Comparison of ENCODE assay signal across 10 cellular contexts in genomic region chr17:4951486-4951885, GRCh38. TPM values are rescaled to one million over a fixed set of nuclear protein-coding genes. Genes with fewer than 3 reads are reported as not detected.
A peak's percentile ranks its signal among the peaks of the same experiment; 100 is the strongest.
DNase-seq lines count a peak whose midpoint lies in the region; ATAC-seq, FAIRE-seq and TF ChIP-seq lines count a peak whose summit lies in the region.
"Had no signal": no experiment of that assay in that cellular context is flagged by ENCODE, and none has a peak within 500 bp of the region (broad histone marks: within the 10 kb centered on the region; RNA-seq: fewer than 3 reads in every experiment).

No MANE protein-coding gene starts in this region.

- no peaks in the 10 kb centered on the region for H3K9me2 ChIP-seq in PC-9 (ENCODE audit: insufficient read depth)

- H4K20me1 ChIP-seq in PC-9 (ENCODE audit: insufficient read depth) = peaks cover 11% of the 10 kb centered on the region

- H3K27ac ChIP-seq in PC-9 (no peak overlapping the region), esophagus muscularis mucosa (replicated peaks in 1 of 4) (peak overlapping the region; percentile 94 to 100 (median 98)), psoas muscle (peak overlapping the region; percentile 96)

- peaks cover 20% of the 10 kb centered on the region for H3K4me1 Mint-ChIP-seq in activated CD4-positive, alpha-beta T cell treated with anti-CD3 and anti-CD28 coated beads for 36 hours

- H3K4me1 ChIP-seq in PC-9 (replicated peaks; ENCODE audit: insufficient read depth) (peaks cover 20% of the 10 kb centered on the region), esophagus muscularis mucosa (peaks cover 23 to 41% (median 37%) of the 10 kb centered on the region in 4 donors), psoas muscle (peaks cover 34% of the 10 kb centered on the region)

- peaks cover 18% of the 10 kb centered on the region for H3K36me3 Mint-ChIP-seq in activated CD4-positive, alpha-beta T cell treated with anti-CD3 and anti-CD28 coated beads for 36 hours (ENCODE audit: low read depth)

- intact Hi-C loops in activated CD4-positive, alpha-beta T cell treated with anti-CD3 and anti-CD28 coated beads for 36 hours (cut with DNase I, micrococcal nuclease) = no loop called here
- intact Hi-C loops in PC-9 (cut with micrococcal nuclease; ENCODE audit: unreplicated experiment) (no loop called here), esophagus muscularis mucosa (cut with DNase I) (no loop called here), psoas muscle (cut with DNase I) (loop anchor here in 1 of 2 donors (2.0 kb wide), 1 partner anchor 15 kb away; the partner anchor contains the start of gene SPAG7)

- POLR2A ChIA-PET in activated CD4-positive, alpha-beta T cell treated with anti-CD3 and anti-CD28 coated beads for 36 hours (lab: Charles Lee) = interaction anchor here (1.0 to 9.2 kb wide), 3 partner anchors 11 to 16 kb away, joined by 3 to 80 read pairs (median 7); partner anchors contain the start of genes RNF167, SLC25A11 and SPAG7
- POLR2A ChIA-PET in PC-9 (lab: Charles Lee; ENCODE audit: unreplicated experiment) = interaction anchor here (0.7 kb wide), 1 partner anchor 25 kb away, joined by 4 read pairs; no protein-coding TSS in a partner anchor

- no peak overlapping the region for H2AFZ ChIP-seq in PC-9

- FAIRE-seq in H54 (lab: Jason Lieb, UNC) = no peak
- FAIRE-seq: TTC549 had no signal

- peak overlapping the region; percentile 99 for H3K4me3 Mint-ChIP-seq in activated CD4-positive, alpha-beta T cell treated with anti-CD3 and anti-CD28 coated beads for 36 hours

- no peak overlapping the region for H3K27ac Mint-ChIP-seq in activated CD4-positive, alpha-beta T cell treated with anti-CD3 and anti-CD28 coated beads for 36 hours

- peak overlapping the region; percentile 84 for H3K4me2 ChIP-seq in PC-9

- peaks cover 53% of the 10 kb centered on the region for H3F3A ChIP-seq in PC-9 (ENCODE audit: insufficient read depth, low read depth)

- peaks cover 27% of the 10 kb centered on the region for H3K79me2 ChIP-seq in PC-9 (ENCODE audit: low read depth)

- no peak for TF ChIP-seq POLR2A in esophagus muscularis mucosa (IDR thresholded peaks at IDR 0.05; ENCODE audit: low read depth)
- TF ChIP-seq POLR2A in H54 (IDR thresholded peaks at IDR 0.05; ENCODE audit: low read depth, low read length) = no peak

- WGBS in esophagus muscularis mucosa = 59% methylated on average over 3 of the region's 3 CpGs
- WGBS in psoas muscle, 3 donors = 35 to 41% (median 37%) methylated on average over 3 of the region's 3 CpGs

- no TSS peak for BruUV-seq in PC-9 (replicated peaks; lab: Mats Ljungman, UMichigan)

- TF ChIP-seq EP300 in esophagus muscularis mucosa (IDR thresholded peaks at IDR 0.05) = no peak

- no peaks in the 10 kb centered on the region for H3K27me3 ChIP-seq in PC-9 (ENCODE audit: insufficient read depth, low read depth)
- no peaks in the 10 kb centered on the region for H3K27me3 ChIP-seq in esophagus muscularis mucosa
- no peaks in the 10 kb centered on the region for H3K27me3 ChIP-seq in psoas muscle (ENCODE audit: insufficient read depth in 3 of 3, low read length in 2 of 3)

- H3K36me3 ChIP-seq in PC-9 (ENCODE audit: low read depth) (peaks cover 8% of the 10 kb centered on the region), esophagus muscularis mucosa (peaks cover 0 to 11% (median 3%) of the 10 kb centered on the region in 4 donors), psoas muscle (ENCODE audit: insufficient read depth in 1 of 2, low read depth in 1 of 2) (peaks cover 0 to 26% of the 10 kb centered on the region in 2 donors)

- H3K9me3 Mint-ChIP-seq in activated CD4-positive, alpha-beta T cell treated with anti-CD3 and anti-CD28 coated beads for 36 hours (ENCODE audit: low read depth) = no peaks in the 10 kb centered on the region

- no peaks in the 10 kb centered on the region for H3K27me3 Mint-ChIP-seq in activated CD4-positive, alpha-beta T cell treated with anti-CD3 and anti-CD28 coated beads for 36 hours

- no peak for DNase-seq in activated CD4-positive, alpha-beta T cell treated with anti-CD3 and anti-CD28 coated beads for 36 hours
- DNase-seq in activated CD4-positive, alpha-beta T cell treated with anti-CD3 and anti-CD28 coated beads for 48 hours = no peak
- no peak for DNase-seq in PC-9
- DNase-seq in esophagus muscularis mucosa (ENCODE audit: extremely low spot score) = no peak
- DNase-seq in psoas muscle = peak in 1 of 2 donors; percentile 78
- no peak for DNase-seq in NCI-H1436 treated with DMSO at 0.1 percent for 48 hours (lab: John Stamatoyannopoulos, UW)
- no peak for DNase-seq in H54 (ENCODE audit: insufficient read length, low spot score)
- no peak for DNase-seq in NCI-H748 treated with DMSO at 0.1 percent for 48 hours (lab: John Stamatoyannopoulos, UW)
- DNase-seq: NCI-H2171 had no signal

- peak overlapping the region; percentile 78; the same call in 1 of the 2 replicates for H3K4me3 ChIP-seq in PC-9
- H3K4me3 ChIP-seq in esophagus muscularis mucosa = no peak overlapping the region
- H3K4me3 ChIP-seq in psoas muscle = peak overlapping the region; percentile 97

- ATAC-seq in activated CD4-positive, alpha-beta T cell treated with anti-CD3 and anti-CD28 coated beads for 36 hours = no peak
- ATAC-seq in psoas muscle = peak; percentile 11 to 50 (median 33)

- H3K9me3 ChIP-seq in PC-9 (ENCODE audit: insufficient read depth, low read depth) = no peaks in the 10 kb centered on the region
- peaks cover 0 to 2% (median 0%) of the 10 kb centered on the region in 4 donors for H3K9me3 ChIP-seq in esophagus muscularis mucosa
- H3K9me3 ChIP-seq in psoas muscle = no peaks in the 10 kb centered on the region

- CTCF ChIA-PET in activated CD4-positive, alpha-beta T cell treated with anti-CD3 and anti-CD28 coated beads for 36 hours (lab: Charles Lee) = interaction anchor here (0.5 to 1.5 kb wide), 4 partner anchors 14 to 100 kb away, joined by 3 read pairs; partner anchors contain the start of gene SPAG7
- CTCF ChIA-PET in PC-9 (lab: Charles Lee) = interaction anchor here (0.5 to 1.2 kb wide), 2 partner anchors 14 to 111 kb away, joined by 3 to 4 read pairs; no protein-coding TSS in a partner anchor

- TF ChIP-seq CTCF in PC-9 (conservative IDR thresholded peaks at IDR 0.05) (no peak), esophagus muscularis mucosa (IDR thresholded peaks at IDR 0.05) (no peak), psoas muscle (IDR thresholded peaks at IDR 0.05) (no peak)

RNA-seq across cellular contexts. Expression of gene ENO3, which starts 0.6 kb away (rescaled TPM):
- total RNA-seq in activated CD4-positive, alpha-beta T cell treated with anti-CD3 and anti-CD28 coated beads for 36 hours = 10 to 100 TPM; 32.0 to 32.9 TPM
- 29.0 and 37.2 TPM in 2 replicates for total RNA-seq in PC-9 (2021)
- total RNA-seq in esophagus muscularis mucosa = 1 to 10 TPM; 1.2 to 7.2 (median 2.1) TPM
- total RNA-seq in psoas muscle = 1,000 to 10,000 TPM; 2,251 to 3,238 (median 2,533) TPM
- 1,000 to 10,000 TPM; 1,126 to 5,696 (median 4,322) TPM for polyA plus RNA-seq in psoas muscle

RNA-seq across cellular contexts. Expression of gene PFN1, which starts 3.2 kb away (rescaled TPM):
- 1,000 to 10,000 TPM; 1,809 to 1,911 TPM for total RNA-seq in activated CD4-positive, alpha-beta T cell treated with anti-CD3 and anti-CD28 coated beads for 36 hours
- total RNA-seq in PC-9 (2021) = 1,101 and 1,459 TPM in 2 replicates
- total RNA-seq in esophagus muscularis mucosa = 1,000 to 10,000 TPM; 1,019 to 1,635 (median 1,341) TPM
- 100 to 1,000 TPM; 149 to 253 (median 205) TPM for total RNA-seq in psoas muscle
- polyA plus RNA-seq in psoas muscle = 1,000 to 10,000 TPM in 1 of 3 donors, 100 to 1,000 TPM in 2; 220 to 1,518 (median 312) TPM

RNA-seq across cellular contexts. Expression of gene RNF167, which starts 11.4 kb away (rescaled TPM):
- 100 to 1,000 TPM; 147 to 189 TPM for total RNA-seq in activated CD4-positive, alpha-beta T cell treated with anti-CD3 and anti-CD28 coated beads for 36 hours
- 122 and 135 TPM in 2 replicates for total RNA-seq in PC-9 (2021)
- total RNA-seq in esophagus muscularis mucosa = 10 to 100 TPM; 59.8 to 96.3 (median 69.5) TPM
- total RNA-seq in psoas muscle = 10 to 100 TPM; 85.1 to 96.3 (median 87.3) TPM
- polyA plus RNA-seq in psoas muscle = 100 to 1,000 TPM in 1 of 3 donors, 10 to 100 TPM in 2; 85.7 to 151 (median 100.0) TPM

RNA-seq across cellular contexts. Expression of gene SLC25A11, which starts 11.6 kb away (rescaled TPM):
- total RNA-seq in activated CD4-positive, alpha-beta T cell treated with anti-CD3 and anti-CD28 coated beads for 36 hours = 10 to 100 TPM; 74.2 to 77.9 TPM
- total RNA-seq in PC-9 (2021) = 50.7 and 56.2 TPM in 2 replicates
- total RNA-seq in esophagus muscularis mucosa = 10 to 100 TPM; 38.8 to 73.4 (median 55.5) TPM
- 100 to 1,000 TPM in 3 of 4 donors, 10 to 100 TPM in 1; 97.1 to 225 (median 143) TPM for total RNA-seq in psoas muscle
- polyA plus RNA-seq in psoas muscle = 100 to 1,000 TPM; 125 to 163 (median 128) TPM

RNA-seq across cellular contexts. Expression of gene SPAG7, which starts 16.1 kb away (rescaled TPM):
- total RNA-seq in activated CD4-positive, alpha-beta T cell treated with anti-CD3 and anti-CD28 coated beads for 36 hours = 10 to 100 TPM; 61.4 to 69.4 TPM
- 40.3 and 40.4 TPM in 2 replicates for total RNA-seq in PC-9 (2021)
- total RNA-seq in esophagus muscularis mucosa = 10 to 100 TPM; 45.5 to 74.7 (median 63.6) TPM
- total RNA-seq in psoas muscle = 100 to 1,000 TPM in 3 of 4 donors, 10 to 100 TPM in 1; 79.2 to 156 (median 111) TPM
- polyA plus RNA-seq in psoas muscle = 100 to 1,000 TPM in 2 of 3 donors, 10 to 100 TPM in 1; 93.2 to 179 (median 170) TPM

Comparison
In these comparisons a context has a peak if more than half of its experiments do, and no peak if none do; other contexts are left out.
1. H3K4me3 ChIP-seq: peak in PC-9 (single experiment) and psoas muscle (single experiment); none in esophagus muscularis mucosa (0 of 4).
2. RNA of gene ENO3, which starts 0.6 kb away (total RNA-seq): 2,251 to 3,238 TPM in psoas muscle; 32.0 to 32.9 TPM in activated CD4-positive, alpha-beta T cell treated with anti-CD3 and anti-CD28 coated beads for 36 hours, 29.0 to 37.2 TPM in PC-9 and 1.2 to 7.2 TPM in esophagus muscularis mucosa; every median in the first group is over 10 times any median in the second.